In the genomic region with DNA sequence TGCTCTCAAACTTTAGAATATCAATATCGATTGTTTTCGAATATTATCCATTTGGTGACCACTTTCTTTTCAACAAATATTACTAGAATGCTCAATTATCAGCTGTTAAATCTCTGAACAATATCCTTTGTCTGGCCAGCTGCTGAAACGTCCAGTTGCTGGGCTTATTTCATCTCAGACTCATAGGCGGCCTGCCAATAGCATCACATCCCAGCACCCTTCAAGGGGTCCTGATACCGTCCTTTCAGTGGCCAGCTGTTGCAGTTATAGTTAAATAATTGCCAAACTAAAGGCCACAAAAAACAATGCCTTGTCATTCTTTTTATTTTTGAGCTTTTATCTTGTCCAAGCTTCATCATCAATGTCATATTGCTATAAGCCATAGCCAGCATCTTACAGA, we compare ENCODE assay signal across 18 cellular contexts.
"Had no signal": no experiment of that assay in that cellular context is flagged by ENCODE, and none has a peak within 500 bp of the region (broad histone marks: within the 10 kb centered on the region; RNA-seq: fewer than 3 reads in every experiment).

No MANE protein-coding gene starts in this region.

- H3K9me3 Mint-ChIP-seq: activated naive CD4-positive, alpha-beta T cell treated with anti-CD3 and anti-CD28 coated beads, Interleukin-2, amount 50 U/mL, for 24 hours; T-helper 1 cell treated with Interleukin-12 subunit alpha and Interleukin-12 subunit beta and Interleukin-4 antibody, amounts not matched to agents 30 μg/mL and 1 μg/mL, for 36 hours had no signal

- H3K27ac Mint-ChIP-seq: activated CD8-positive, alpha-beta T cell treated with anti-CD3 and anti-CD28 coated beads, Interleukin-2, amount 10 ng/mL, durations not matched to agents 7 days and 5 days; activated naive CD4-positive, alpha-beta T cell treated with anti-CD3 and anti-CD28 coated beads, Interleukin-2, amount 50 U/mL, for 24 hours; T-helper 1 cell treated with Interleukin-12 subunit alpha and Interleukin-12 subunit beta and Interleukin-4 antibody, amounts not matched to agents 30 μg/mL and 1 μg/mL, for 36 hours had no signal

- H3K4me3 Mint-ChIP-seq: activated CD8-positive, alpha-beta T cell treated with anti-CD3 and anti-CD28 coated beads, Interleukin-2, amount 10 ng/mL, durations not matched to agents 7 days and 5 days; activated naive CD4-positive, alpha-beta T cell treated with anti-CD3 and anti-CD28 coated beads, Interleukin-2, amount 50 U/mL, for 24 hours; T-helper 1 cell treated with Interleukin-12 subunit alpha and Interleukin-12 subunit beta and Interleukin-4 antibody, amounts not matched to agents 30 μg/mL and 1 μg/mL, for 36 hours had no signal

- ATAC-seq: activated CD4-positive, CD25-positive, alpha-beta regulatory T cell treated with anti-CD3 and anti-CD28 coated beads, Interleukin-2, amount 50 U/mL, for 24 hours; activated CD8-positive, alpha-beta T cell treated with anti-CD3 and anti-CD28 coated beads, Interleukin-2, amount 10 ng/mL, durations not matched to agents 7 days and 5 days; PC-3 had no signal

- H3K4me1 Mint-ChIP-seq: activated naive CD4-positive, alpha-beta T cell treated with anti-CD3 and anti-CD28 coated beads, Interleukin-2, amount 50 U/mL, for 24 hours had no signal

- DNase-seq: activated CD4-positive, alpha-beta T cell treated with anti-CD3 and anti-CD28 coated beads for 48 hours; activated CD4-positive, alpha-beta T cell treated with anti-CD3 and anti-CD28 coated beads, Interleukin-2, amount 50 U/mL, for 4 hours; activated CD8-positive, alpha-beta memory T cell treated with anti-CD3 and anti-CD28 coated beads, Interleukin-2, amount 50 U/mL, for 48 hours; activated CD8-positive, alpha-beta T cell treated with anti-CD3 and anti-CD28 coated beads, Interleukin-2, amount 10 ng/mL, durations not matched to agents 7 days and 5 days; activated effector memory CD4-positive, alpha-beta T cell treated with Interleukin-2 at 50 U/mL for 16 hours; activated naive CD4-positive, alpha-beta T cell; activated T-cell treated with anti-CD3 and anti-CD28 coated beads, Interleukin-2, amount 50 U/mL, for 1 hour; aorta; Kasumi-1; KBM-7; NCI-H1694; NCI-H2029 treated with DMSO at 0.1 percent for 48 hours; NCI-H446; NCI-H524; PC-3 had no signal

- H3K36me3 Mint-ChIP-seq: activated naive CD4-positive, alpha-beta T cell treated with anti-CD3 and anti-CD28 coated beads, Interleukin-2, amount 50 U/mL, for 24 hours had no signal

- H3K27me3 Mint-ChIP-seq: activated naive CD4-positive, alpha-beta T cell treated with anti-CD3 and anti-CD28 coated beads, Interleukin-2, amount 50 U/mL, for 24 hours had no signal
